Comparison of ENCODE assay signal across 10 cellular contexts in the genomic region with DNA sequence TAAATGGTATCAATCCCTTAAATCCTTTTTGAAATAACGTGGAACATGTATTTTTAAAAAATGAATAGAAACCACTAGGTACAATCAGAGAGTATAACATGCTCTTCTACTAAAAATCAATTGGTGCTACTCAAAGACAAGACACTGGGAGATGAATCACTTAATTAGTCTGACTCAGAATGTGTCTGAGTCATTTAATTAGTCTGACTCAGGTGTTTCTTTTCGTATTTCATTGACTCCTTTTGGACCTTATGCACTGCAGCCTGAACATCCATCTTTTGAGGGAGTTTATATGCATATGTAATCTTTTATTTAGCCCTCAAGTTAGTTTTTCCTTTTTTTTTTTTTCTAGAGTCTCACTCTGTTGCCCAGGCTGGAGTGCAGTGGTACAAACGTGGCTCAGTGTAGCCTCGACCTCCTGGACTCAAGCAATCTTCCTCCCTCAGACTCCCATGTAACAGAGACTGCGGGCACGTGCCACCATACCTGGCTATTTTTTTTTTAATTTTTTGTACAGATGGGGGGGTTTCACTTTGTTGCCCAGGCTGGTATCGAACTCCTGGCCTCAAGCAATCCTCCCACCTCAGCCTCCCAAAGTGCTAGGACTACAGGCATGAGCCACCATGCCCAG. TPM values are rescaled to one million over a fixed set of nuclear protein-coding genes. Genes with fewer than 3 reads are reported as not detected.
DNase-seq lines count a peak whose midpoint lies in the region; ATAC-seq and TF ChIP-seq lines count a peak whose summit lies in the region.
"Had no signal": no experiment of that assay in that cellular context is flagged by ENCODE, and none has a peak within 500 bp of the region (broad histone marks: within the 10 kb centered on the region; RNA-seq: fewer than 3 reads in every experiment).

No MANE protein-coding gene starts in this region.

- H3K27ac ChIP-seq in left ventricle myocardium inferior (replicated peaks): no peak overlapping the region
- H3K27ac ChIP-seq: BLaER1 treated with 17β-estradiol and CSF1 and Interleukin-3, amounts not matched to agents 10 nM and 100 nM had no signal

- no peak for DNase-seq in activated CD4-positive, alpha-beta T cell treated with anti-CD3 and anti-CD28 coated beads, Interleukin-2, amount 10 ng/mL, durations not matched to agents 24 days and 14 days
- DNase-seq in activated CD4-positive, alpha-beta T cell treated with anti-CD3 and anti-CD28 coated beads, Interleukin-2, amount 10 ng/mL, durations not matched to agents 7 days and 5 days: no peak
- no peak for DNase-seq in activated naive CD8-positive, alpha-beta T cell treated with anti-CD3 and anti-CD28 coated beads for 36 hours
- no peak for DNase-seq in stimulated activated effector memory CD8-positive, alpha-beta T cell treated with anti-CD3 and anti-CD28 coated beads, Interleukin-12 subunit alpha, Interleukin-12 subunit beta, amount 100 ng/mL, for 72 hours (ENCODE audit: low spot score in 2 of 2)
- DNase-seq in left ventricle myocardium inferior: no peak
- no peak for DNase-seq in stimulated activated naive CD4-positive, alpha-beta T cell (lab: John Stamatoyannopoulos, UW)
- no peak for DNase-seq in Calu3
- DNase-seq: left cardiac atrium had no signal

- no peaks in the 10 kb centered on the region for H3K4me1 ChIP-seq in left ventricle myocardium inferior

- no peak overlapping the region for H3K4me3 ChIP-seq in left ventricle myocardium inferior
- H3K4me3 ChIP-seq: BLaER1 treated with 17β-estradiol and CSF1 and Interleukin-3, amounts not matched to agents 10 nM and 100 nM had no signal

- H3K36me3 Mint-ChIP-seq in activated CD4-positive, alpha-beta T cell treated with anti-CD3 and anti-CD28 coated beads, Interleukin-2, amount 10 ng/mL, durations not matched to agents 24 days and 14 days (ENCODE audit: low read depth): peaks cover 22% of the 10 kb centered on the region
- H3K36me3 Mint-ChIP-seq in activated CD4-positive, alpha-beta T cell treated with anti-CD3 and anti-CD28 coated beads, Interleukin-2, amount 10 ng/mL, durations not matched to agents 7 days and 5 days (ENCODE audit: low read depth): peaks cover 34% of the 10 kb centered on the region
- peaks cover 18% of the 10 kb centered on the region for H3K36me3 Mint-ChIP-seq in activated naive CD8-positive, alpha-beta T cell treated with anti-CD3 and anti-CD28 coated beads for 36 hours
- H3K36me3 Mint-ChIP-seq in stimulated activated effector memory CD8-positive, alpha-beta T cell treated with anti-CD3 and anti-CD28 coated beads, Interleukin-12 subunit alpha, Interleukin-12 subunit beta, amount 100 ng/mL, for 72 hours: peaks cover 87% of the 10 kb centered on the region
- peaks cover 23% of the 10 kb centered on the region for H3K36me3 Mint-ChIP-seq in Calu3 (ENCODE audit: insufficient read depth, unreplicated experiment)

- H3K27ac Mint-ChIP-seq in activated CD4-positive, alpha-beta T cell treated with anti-CD3 and anti-CD28 coated beads, Interleukin-2, amount 10 ng/mL, durations not matched to agents 24 days and 14 days: peak overlapping the region; percentile 78
- no peak overlapping the region for H3K27ac Mint-ChIP-seq in activated CD4-positive, alpha-beta T cell treated with anti-CD3 and anti-CD28 coated beads, Interleukin-2, amount 10 ng/mL, durations not matched to agents 7 days and 5 days
- H3K27ac Mint-ChIP-seq in activated naive CD8-positive, alpha-beta T cell treated with anti-CD3 and anti-CD28 coated beads for 36 hours: peak overlapping the region; percentile 66
- H3K27ac Mint-ChIP-seq in stimulated activated effector memory CD8-positive, alpha-beta T cell treated with anti-CD3 and anti-CD28 coated beads, Interleukin-12 subunit alpha, Interleukin-12 subunit beta, amount 100 ng/mL, for 72 hours: peak overlapping the region; percentile 72
- H3K27ac Mint-ChIP-seq in Calu3 (ENCODE audit: unreplicated experiment): no peak overlapping the region

- ATAC-seq in HG03175 (IDR thresholded peaks at IDR 0.05; ENCODE audit: unreplicated experiment): peak; percentile 59
- peak; percentile 100 for ATAC-seq in stimulated activated effector memory CD8-positive, alpha-beta T cell treated with anti-CD3 and anti-CD28 coated beads, Interleukin-12 subunit alpha, Interleukin-12 subunit beta, amount 100 ng/mL, for 72 hours

- no peaks in the 10 kb centered on the region for H3K9me3 Mint-ChIP-seq in activated CD4-positive, alpha-beta T cell treated with anti-CD3 and anti-CD28 coated beads, Interleukin-2, amount 10 ng/mL, durations not matched to agents 24 days and 14 days
- H3K9me3 Mint-ChIP-seq in activated CD4-positive, alpha-beta T cell treated with anti-CD3 and anti-CD28 coated beads, Interleukin-2, amount 10 ng/mL, durations not matched to agents 7 days and 5 days: no peaks in the 10 kb centered on the region
- no peaks in the 10 kb centered on the region for H3K9me3 Mint-ChIP-seq in activated naive CD8-positive, alpha-beta T cell treated with anti-CD3 and anti-CD28 coated beads for 36 hours
- no peaks in the 10 kb centered on the region for H3K9me3 Mint-ChIP-seq in stimulated activated effector memory CD8-positive, alpha-beta T cell treated with anti-CD3 and anti-CD28 coated beads, Interleukin-12 subunit alpha, Interleukin-12 subunit beta, amount 100 ng/mL, for 72 hours
- no peaks in the 10 kb centered on the region for H3K9me3 Mint-ChIP-seq in Calu3 (ENCODE audit: low read depth, unreplicated experiment)

- CTCF ChIA-PET in activated CD4-positive, alpha-beta T cell treated with anti-CD3 and anti-CD28 coated beads, Interleukin-2, amount 10 ng/mL, durations not matched to agents 7 days and 5 days (lab: Charles Lee): interaction anchor here (0.7 kb wide), 1 partner anchor 15 kb away, joined by 3 read pairs; no protein-coding TSS in a partner anchor
- CTCF ChIA-PET in Calu3 (lab: Charles Lee): no interaction called here

- no peaks in the 10 kb centered on the region for H3K27me3 ChIP-seq in left ventricle myocardium inferior (ENCODE audit: low read depth)
- H3K27me3 ChIP-seq: BLaER1 treated with 17β-estradiol and CSF1 and Interleukin-3, amounts not matched to agents 10 nM and 100 nM had no signal

- H3K27me3 Mint-ChIP-seq in activated CD4-positive, alpha-beta T cell treated with anti-CD3 and anti-CD28 coated beads, Interleukin-2, amount 10 ng/mL, durations not matched to agents 24 days and 14 days: no peaks in the 10 kb centered on the region
- H3K27me3 Mint-ChIP-seq in activated CD4-positive, alpha-beta T cell treated with anti-CD3 and anti-CD28 coated beads, Interleukin-2, amount 10 ng/mL, durations not matched to agents 7 days and 5 days: no peaks in the 10 kb centered on the region
- no peaks in the 10 kb centered on the region for H3K27me3 Mint-ChIP-seq in activated naive CD8-positive, alpha-beta T cell treated with anti-CD3 and anti-CD28 coated beads for 36 hours
- H3K27me3 Mint-ChIP-seq in Calu3 (ENCODE audit: unreplicated experiment): no peaks in the 10 kb centered on the region

- peaks cover 11% of the 10 kb centered on the region for H3K4me1 Mint-ChIP-seq in activated CD4-positive, alpha-beta T cell treated with anti-CD3 and anti-CD28 coated beads, Interleukin-2, amount 10 ng/mL, durations not matched to agents 24 days and 14 days
- H3K4me1 Mint-ChIP-seq in activated CD4-positive, alpha-beta T cell treated with anti-CD3 and anti-CD28 coated beads, Interleukin-2, amount 10 ng/mL, durations not matched to agents 7 days and 5 days: peaks cover 26% of the 10 kb centered on the region
- peaks cover 22% of the 10 kb centered on the region for H3K4me1 Mint-ChIP-seq in activated naive CD8-positive, alpha-beta T cell treated with anti-CD3 and anti-CD28 coated beads for 36 hours
- H3K4me1 Mint-ChIP-seq in stimulated activated effector memory CD8-positive, alpha-beta T cell treated with anti-CD3 and anti-CD28 coated beads, Interleukin-12 subunit alpha, Interleukin-12 subunit beta, amount 100 ng/mL, for 72 hours: peaks cover 16% of the 10 kb centered on the region
- no peaks in the 10 kb centered on the region for H3K4me1 Mint-ChIP-seq in Calu3 (ENCODE audit: low read depth, unreplicated experiment)

- POLR2A ChIA-PET in activated CD4-positive, alpha-beta T cell treated with anti-CD3 and anti-CD28 coated beads, Interleukin-2, amount 10 ng/mL, durations not matched to agents 7 days and 5 days (lab: Charles Lee): no interaction called here

- TF ChIP-seq CTCF in left ventricle myocardium inferior (IDR thresholded peaks at IDR 0.05; ENCODE audit: borderline replicate concordance) (no peak), Calu3 (IDR thresholded peaks at IDR 0.05; ENCODE audit: unreplicated experiment) (no peak)

- intact Hi-C loops in activated CD4-positive, alpha-beta T cell treated with anti-CD3 and anti-CD28 coated beads, Interleukin-2, amount 10 ng/mL, durations not matched to agents 24 days and 14 days (cut with micrococcal nuclease): loop anchor here (1.0 to 2.0 kb wide), 2 partner anchors 26 to 72 kb away; a partner anchor contains a TSS
- intact Hi-C loops in left ventricle myocardium inferior (cut with micrococcal nuclease) (no loop called here), Calu3 (cut with micrococcal nuclease; ENCODE audit: unreplicated experiment) (no loop called here)

- BruUV-seq in Calu3 (replicated peaks; lab: Mats Ljungman, UMichigan): no TSS peak

- H3K4me3 Mint-ChIP-seq in activated CD4-positive, alpha-beta T cell treated with anti-CD3 and anti-CD28 coated beads, Interleukin-2, amount 10 ng/mL, durations not matched to agents 24 days and 14 days: no peak overlapping the region
- no peak overlapping the region for H3K4me3 Mint-ChIP-seq in activated CD4-positive, alpha-beta T cell treated with anti-CD3 and anti-CD28 coated beads, Interleukin-2, amount 10 ng/mL, durations not matched to agents 7 days and 5 days
- no peak overlapping the region for H3K4me3 Mint-ChIP-seq in activated naive CD8-positive, alpha-beta T cell treated with anti-CD3 and anti-CD28 coated beads for 36 hours
- H3K4me3 Mint-ChIP-seq in stimulated activated effector memory CD8-positive, alpha-beta T cell treated with anti-CD3 and anti-CD28 coated beads, Interleukin-12 subunit alpha, Interleukin-12 subunit beta, amount 100 ng/mL, for 72 hours: no peak overlapping the region
- no peak overlapping the region for H3K4me3 Mint-ChIP-seq in Calu3 (ENCODE audit: low read depth, unreplicated experiment)

- H3K36me3 ChIP-seq in left ventricle myocardium inferior: peaks cover 26% of the 10 kb centered on the region

- H3K9me3 ChIP-seq in left ventricle myocardium inferior (replicated peaks): no peaks in the 10 kb centered on the region
- H3K9me3 ChIP-seq: BLaER1 treated with 17β-estradiol and CSF1 and Interleukin-3, amounts not matched to agents 10 nM and 100 nM had no signal

RNA-seq across cellular contexts. Expression of a gene that starts 26.5 kb away (rescaled TPM):
- total RNA-seq in activated CD4-positive, alpha-beta T cell treated with anti-CD3 and anti-CD28 coated beads, Interleukin-2, amount 10 ng/mL, durations not matched to agents 24 days and 14 days: 78.1 and 82.7 TPM in 2 replicates
- total RNA-seq in activated CD4-positive, alpha-beta T cell treated with anti-CD3 and anti-CD28 coated beads, Interleukin-2, amount 10 ng/mL, durations not matched to agents 7 days and 5 days: 10 to 100 TPM; 76.1 to 80.9 TPM
- total RNA-seq in activated naive CD8-positive, alpha-beta T cell treated with anti-CD3 and anti-CD28 coated beads for 36 hours: 10 to 100 TPM; 82.6 to 84.0 TPM
- total RNA-seq in left ventricle myocardium inferior (22.9 TPM), Calu3 (2022) (49.2 and 59.1 TPM in 2 replicates)

Comparison
In these comparisons a context has a peak if more than half of its experiments do, and no peak if none do; other contexts are left out.
1. H3K27ac Mint-ChIP-seq: peak in activated CD4-positive, alpha-beta T cell treated with anti-CD3 and anti-CD28 coated beads, Interleukin-2, amount 10 ng/mL, durations not matched to agents 24 days and 14 days (single experiment), activated naive CD8-positive, alpha-beta T cell treated with anti-CD3 and anti-CD28 coated beads for 36 hours (single experiment) and stimulated activated effector memory CD8-positive, alpha-beta T cell treated with anti-CD3 and anti-CD28 coated beads, Interleukin-12 subunit alpha, Interleukin-12 subunit beta, amount 100 ng/mL, for 72 hours (single experiment); none in activated CD4-positive, alpha-beta T cell treated with anti-CD3 and anti-CD28 coated beads, Interleukin-2, amount 10 ng/mL, durations not matched to agents 7 days and 5 days (single experiment) and Calu3 (single experiment).